Comparison of ENCODE assay signal across 9 cellular contexts in genomic region chr3:150765949-150766720, GRCh38. TPM values are rescaled to one million over a fixed set of nuclear protein-coding genes. Genes with fewer than 3 reads are reported as not detected.
DNase-seq lines count a peak whose midpoint lies in the region; ATAC-seq and TF ChIP-seq lines count a peak whose summit lies in the region.
"Had no signal": no experiment of that assay in that cellular context is flagged by ENCODE, and none has a peak within 500 bp of the region (broad histone marks: within the 10 kb centered on the region; RNA-seq: fewer than 3 reads in every experiment).

No MANE protein-coding gene starts in this region.

- 94% methylated on average over 8 of the region's 8 CpGs for WGBS in SK-N-SH (ENCODE audit: low lambda C conversion rate)

- peaks cover 11% of the 10 kb centered on the region for H3F3A ChIP-seq in SK-N-SH (replicated peaks; ENCODE audit: insufficient read depth)

- no peak overlapping the region for H3K4me2 ChIP-seq in SK-N-SH

- no peaks in the 10 kb centered on the region for H3K9me2 ChIP-seq in SK-N-SH

- TF ChIP-seq CTCF in SK-N-SH (IDR thresholded peaks at IDR 0.05): no peak

- no peak overlapping the region for H3K9ac ChIP-seq in SK-N-SH

- peaks cover 15% of the 10 kb centered on the region for H3K4me1 Mint-ChIP-seq in T-helper 17 cell

- H3K9me3 ChIP-seq in SK-N-SH (no peaks in the 10 kb centered on the region), T-helper 17 cell (ENCODE audit: control insufficient read depth, low read length, poor library complexity, severe bottlenecking) (no peaks in the 10 kb centered on the region)

- no peak overlapping the region for H3K4me3 Mint-ChIP-seq in T-helper 17 cell

- H3K4me1 ChIP-seq in SK-N-SH (ENCODE audit: control insufficient read depth in 1 of 2, insufficient read depth in 2 of 2, low read depth in 1 of 2, low read length in 1 of 2): peaks cover 7 to 10% of the 10 kb centered on the region in 2 experiments

- peak overlapping the region; percentile 39 for H3K27ac Mint-ChIP-seq in T-helper 17 cell

- no peak overlapping the region for H3K4me3 ChIP-seq in SK-N-SH (ENCODE audit: low read depth in 2 of 2, low read length in 1 of 2)
- no peak overlapping the region for H3K4me3 ChIP-seq in skeletal muscle cell (ENCODE audit: low read depth, low read length)

- H3K36me3 Mint-ChIP-seq in T-helper 17 cell (ENCODE audit: low read depth): no peaks in the 10 kb centered on the region

- TF ChIP-seq RAD21 in SK-N-SH (IDR thresholded peaks at IDR 0.05; ENCODE audit: low read length): no peak

- no peaks in the 10 kb centered on the region for H3K27me3 Mint-ChIP-seq in T-helper 17 cell

- ATAC-seq in SK-N-SH treated with all-trans-retinoic acid at 6 μM for 48 hours: no peak
- ATAC-seq in HG02763 (IDR thresholded peaks at IDR 0.05; ENCODE audit: unreplicated experiment): peak; percentile 26
- no peak for ATAC-seq in T-helper 17 cell
- no peak for ATAC-seq in GM21515 (IDR thresholded peaks at IDR 0.05; ENCODE audit: unreplicated experiment)
- no peak for ATAC-seq in HG03196 (IDR thresholded peaks at IDR 0.05; ENCODE audit: unreplicated experiment)

- H4K20me1 ChIP-seq in SK-N-SH (ENCODE audit: insufficient read depth): peaks cover 5% of the 10 kb centered on the region

- H3K36me3 ChIP-seq in SK-N-SH (replicated peaks in 1 of 2; ENCODE audit: control insufficient read depth in 1 of 2, insufficient read depth in 2 of 2, low read length in 1 of 2): no peaks in the 10 kb centered on the region

- no peak overlapping the region for H2AFZ ChIP-seq in SK-N-SH (ENCODE audit: low read depth)

- peaks cover 13% of the 10 kb centered on the region for H3K79me2 ChIP-seq in SK-N-SH (ENCODE audit: insufficient read depth)

- POLR2A ChIA-PET in SK-N-SH (lab: Yijun Ruan, JAX): no interaction called here

- CTCF ChIA-PET in SK-N-SH (lab: Yijun Ruan, JAX): interaction anchor here (1.0 to 6.3 kb wide), 2 partner anchors 21 to 30 kb away, joined by 4 to 28 read pairs; no protein-coding TSS in a partner anchor

- TF ChIP-seq EP300 in SK-N-SH (IDR thresholded peaks at IDR 0.05; ENCODE audit: borderline replicate concordance in 1 of 2, low read depth in 1 of 2, low read length in 1 of 2): no peak

- H3K27ac ChIP-seq in SK-N-SH (ENCODE audit: low read depth in 2 of 2, low read length in 1 of 2): no peak overlapping the region

- H3K27me3 ChIP-seq in SK-N-SH (ENCODE audit: insufficient read depth): no peaks in the 10 kb centered on the region

- no peak for DNase-seq in SK-N-SH
- no peak for DNase-seq in T-helper 17 cell
- peak; percentile 39 for DNase-seq in skeletal muscle cell (ENCODE audit: low read depth)
- DNase-seq in cerebellum (ENCODE audit: low spot score): no peak
- DNase-seq: kidney had no signal

TF ChIP-seq in SK-N-SH, 30 proteins besides CTCF, POLR2A, EP300 and RAD21:
- TF ChIP-seq FOXM1 (IDR thresholded peaks at IDR 0.05; ENCODE audit: low read depth): no peak
- TF ChIP-seq FOSL2 (IDR thresholded peaks at IDR 0.05; ENCODE audit: borderline replicate concordance, low read depth): 0 out of 2 replicates have a peak, but pooled peaks have one; percentile 7
- TF ChIP-seq, protein P1, sequence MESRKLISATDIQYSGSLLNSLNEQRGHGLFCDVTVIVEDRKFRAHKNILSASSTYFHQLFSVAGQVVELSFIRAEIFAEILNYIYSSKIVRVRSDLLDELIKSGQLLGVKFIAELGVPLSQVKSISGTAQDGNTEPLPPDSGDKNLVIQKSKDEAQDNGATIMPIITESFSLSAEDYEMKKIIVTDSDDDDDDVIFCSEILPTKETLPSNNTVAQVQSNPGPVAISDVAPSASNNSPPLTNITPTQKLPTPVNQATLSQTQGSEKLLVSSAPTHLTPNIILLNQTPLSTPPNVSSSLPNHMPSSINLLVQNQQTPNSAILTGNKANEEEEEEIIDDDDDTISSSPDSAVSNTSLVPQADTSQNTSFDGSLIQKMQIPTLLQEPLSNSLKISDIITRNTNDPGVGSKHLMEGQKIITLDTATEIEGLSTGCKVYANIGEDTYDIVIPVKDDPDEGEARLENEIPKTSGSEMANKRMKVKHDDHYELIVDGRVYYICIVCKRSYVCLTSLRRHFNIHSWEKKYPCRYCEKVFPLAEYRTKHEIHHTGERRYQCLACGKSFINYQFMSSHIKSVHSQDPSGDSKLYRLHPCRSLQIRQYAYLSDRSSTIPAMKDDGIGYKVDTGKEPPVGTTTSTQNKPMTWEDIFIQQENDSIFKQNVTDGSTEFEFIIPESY (IDR thresholded peaks at IDR 0.05; ENCODE audit: borderline replicate concordance, low read depth): no peak

TF ChIP-seq in SK-N-SH treated with all-trans-retinoic acid at 6 μM for 48 hours, 23 proteins besides CTCF, POLR2A, EP300 and RAD21:
- TF ChIP-seq ZFP3 (CRISPR knock-in tag; IDR thresholded peaks at IDR 0.05) (no peak), ZNF565 (CRISPR knock-in tag; conservative IDR thresholded peaks at IDR 0.05; ENCODE audit: low read depth) (no peak), ISL1 (CRISPR knock-in tag; IDR thresholded peaks at IDR 0.05) (no peak), ARNTL (CRISPR knock-in tag; IDR thresholded peaks at IDR 0.05; ENCODE audit: borderline replicate concordance, low read depth) (no peak), PPARA (CRISPR knock-in tag; IDR thresholded peaks at IDR 0.05; ENCODE audit: borderline replicate concordance) (no peak), CSRNP3 (CRISPR knock-in tag; IDR thresholded peaks at IDR 0.05) (no peak), RARB (CRISPR knock-in tag; IDR thresholded peaks at IDR 0.05) (no peak)
- TF ChIP-seq, protein P2, sequence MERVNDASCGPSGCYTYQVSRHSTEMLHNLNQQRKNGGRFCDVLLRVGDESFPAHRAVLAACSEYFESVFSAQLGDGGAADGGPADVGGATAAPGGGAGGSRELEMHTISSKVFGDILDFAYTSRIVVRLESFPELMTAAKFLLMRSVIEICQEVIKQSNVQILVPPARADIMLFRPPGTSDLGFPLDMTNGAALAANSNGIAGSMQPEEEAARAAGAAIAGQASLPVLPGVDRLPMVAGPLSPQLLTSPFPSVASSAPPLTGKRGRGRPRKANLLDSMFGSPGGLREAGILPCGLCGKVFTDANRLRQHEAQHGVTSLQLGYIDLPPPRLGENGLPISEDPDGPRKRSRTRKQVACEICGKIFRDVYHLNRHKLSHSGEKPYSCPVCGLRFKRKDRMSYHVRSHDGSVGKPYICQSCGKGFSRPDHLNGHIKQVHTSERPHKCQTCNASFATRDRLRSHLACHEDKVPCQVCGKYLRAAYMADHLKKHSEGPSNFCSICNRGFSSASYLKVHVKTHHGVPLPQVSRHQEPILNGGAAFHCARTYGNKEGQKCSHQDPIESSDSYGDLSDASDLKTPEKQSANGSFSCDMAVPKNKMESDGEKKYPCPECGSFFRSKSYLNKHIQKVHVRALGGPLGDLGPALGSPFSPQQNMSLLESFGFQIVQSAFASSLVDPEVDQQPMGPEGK (CRISPR knock-in tag; IDR thresholded peaks at IDR 0.05; ENCODE audit: borderline replicate concordance): no peak

RNA-seq across cellular contexts. Expression of gene SIAH2, which starts 3.2 kb away (rescaled TPM):
- polyA plus RNA-seq in SK-N-SH (2012; rRNA removed): 13.5 and 18.4 TPM in 2 replicates
- polyA plus RNA-seq in SK-N-SH (2012; cell fraction: cytosol; rRNA removed): 10.8 and 11.7 TPM in 2 replicates
- 18.8 and 34.3 TPM in 2 replicates for polyA plus RNA-seq in SK-N-SH (2012; cell fraction: nucleus; rRNA removed)
- total RNA-seq in T-helper 17 cell: 10 to 100 TPM; 44.2 to 70.9 TPM
- total RNA-seq in cerebellum: 17.1 TPM
